Comparison of ENCODE assay signal across 6 cellular contexts in the genomic region with DNA sequence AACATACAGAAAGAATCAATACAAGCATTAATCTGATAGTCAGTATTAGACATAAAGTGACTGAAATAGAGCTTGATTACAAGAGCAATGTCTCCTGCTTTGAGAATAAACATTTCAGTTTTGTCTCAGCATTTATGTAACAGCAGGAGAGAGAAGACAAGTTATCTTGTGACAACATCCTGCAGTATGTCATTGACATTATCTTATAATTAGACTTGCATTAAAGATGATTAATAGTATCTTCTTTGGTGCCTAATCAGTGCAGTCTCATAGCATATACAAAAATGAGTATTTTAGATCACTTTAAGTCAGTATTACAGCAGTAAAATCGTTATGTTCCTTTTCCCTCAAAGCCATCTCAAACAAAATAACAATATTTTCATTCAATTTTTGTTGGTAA.
"Had no signal": no experiment of that assay in that cellular context is flagged by ENCODE, and none has a peak within 500 bp of the region (broad histone marks: within the 10 kb centered on the region; RNA-seq: fewer than 3 reads in every experiment).

No MANE protein-coding gene starts in this region.

- H3K9ac ChIP-seq: GM23248 had no signal

- H3K4me3 ChIP-seq: GM23248, K562 had no signal

- H2AFZ ChIP-seq: GM23248 had no signal

- H3K27ac Mint-ChIP-seq: H9 had no signal

- ATAC-seq: K562 had no signal

- H3K27ac ChIP-seq: GM23248 had no signal

- DNase-seq: GM23248, GOT3, H9, HCEC 1CT, IMR-90 had no signal

- H3K4me3 Mint-ChIP-seq: H9 had no signal
